1 cellular context compared by ENCODE assay signal in the genomic region with DNA sequence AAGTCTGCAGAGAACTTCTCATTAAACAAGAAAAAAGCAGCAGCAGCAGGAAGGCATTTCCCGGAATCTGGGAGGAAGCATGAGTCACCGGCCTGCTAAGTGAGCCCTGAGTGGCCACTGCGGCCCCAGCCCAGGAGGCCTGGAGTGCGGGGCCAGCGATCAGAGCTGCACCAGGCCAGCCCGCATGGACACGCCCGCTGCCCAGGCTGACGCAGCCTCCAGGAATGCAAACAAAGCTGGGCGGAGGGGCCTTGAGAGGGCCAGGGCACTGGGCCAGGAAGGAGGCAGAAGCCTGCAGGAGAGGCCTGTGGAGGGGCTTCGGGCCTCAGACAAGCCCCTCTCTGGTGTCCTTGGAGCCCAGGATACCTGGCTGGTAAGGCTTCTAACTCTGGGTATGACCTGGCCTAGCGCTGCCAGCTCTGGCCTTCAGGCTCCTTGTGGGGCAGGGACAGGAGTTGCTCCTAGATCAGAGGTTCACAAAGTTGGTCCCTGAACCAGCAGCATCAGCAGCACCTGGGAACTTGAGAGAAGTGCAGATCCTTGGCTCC.
TF ChIP-seq lines count a peak whose summit lies in the region.

No MANE protein-coding gene starts in this region.

TF ChIP-seq in K562, 482 proteins besides CTCF, POLR2A, EP300 and RAD21 (continued from another document and continues in another):
- TF ChIP-seq, protein P1, sequence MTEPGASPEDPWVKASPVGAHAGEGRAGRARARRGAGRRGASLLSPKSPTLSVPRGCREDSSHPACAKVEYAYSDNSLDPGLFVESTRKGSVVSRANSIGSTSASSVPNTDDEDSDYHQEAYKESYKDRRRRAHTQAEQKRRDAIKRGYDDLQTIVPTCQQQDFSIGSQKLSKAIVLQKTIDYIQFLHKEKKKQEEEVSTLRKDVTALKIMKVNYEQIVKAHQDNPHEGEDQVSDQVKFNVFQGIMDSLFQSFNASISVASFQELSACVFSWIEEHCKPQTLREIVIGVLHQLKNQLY (CRISPR knock-in tag; conservative IDR thresholded peaks at IDR 0.05), result no peak
- no peak for TF ChIP-seq ZNF23 (CRISPR knock-in tag; IDR thresholded peaks at IDR 0.05)
- no peak for TF ChIP-seq ZNF140 (CRISPR knock-in tag; IDR thresholded peaks at IDR 0.05)
- TF ChIP-seq RFX1 (IDR thresholded peaks at IDR 0.05), result no peak
- TF ChIP-seq HOXB6 (CRISPR knock-in tag; IDR thresholded peaks at IDR 0.05; ENCODE audit: borderline replicate concordance), result no peak
- 0 out of 4 replicates have a peak, but pooled peaks of 1 of the 2 experiments have one; percentile 68 for TF ChIP-seq KDM4B (IDR thresholded peaks at IDR 0.05; ENCODE audit: borderline replicate concordance in 2 of 2, low read depth in 1 of 2)
- peak; percentile 22; the same call in 1 of the 2 replicates for TF ChIP-seq HCFC1 (IDR thresholded peaks at IDR 0.05; ENCODE audit: low read depth, low read length)
- TF ChIP-seq ZNF785 (CRISPR knock-in tag; IDR thresholded peaks at IDR 0.05), result no peak
- peak; percentile 64; the same call in 1 of the 2 replicates for TF ChIP-seq L3MBTL2 (IDR thresholded peaks at IDR 0.05)
- no peak for TF ChIP-seq ZNF717 (CRISPR knock-in tag; IDR thresholded peaks at IDR 0.05)
- TF ChIP-seq SUPT5H (IDR thresholded peaks at IDR 0.05), result no peak
- TF ChIP-seq ZBTB17 (CRISPR knock-in tag; IDR thresholded peaks at IDR 0.05), result 0 out of 2 replicates have a peak, but pooled peaks have one; percentile 51
- TF ChIP-seq HNRNPLL (IDR thresholded peaks at IDR 0.05; ENCODE audit: low read depth, low read length, poor library complexity, severe bottlenecking), result no peak
- no peak for TF ChIP-seq SIX5 (IDR thresholded peaks at IDR 0.05; ENCODE audit: borderline replicate concordance in 1 of 2, insufficient read depth in 1 of 2, low read depth in 1 of 2, low read length in 2 of 2)
- TF ChIP-seq, protein P2, sequence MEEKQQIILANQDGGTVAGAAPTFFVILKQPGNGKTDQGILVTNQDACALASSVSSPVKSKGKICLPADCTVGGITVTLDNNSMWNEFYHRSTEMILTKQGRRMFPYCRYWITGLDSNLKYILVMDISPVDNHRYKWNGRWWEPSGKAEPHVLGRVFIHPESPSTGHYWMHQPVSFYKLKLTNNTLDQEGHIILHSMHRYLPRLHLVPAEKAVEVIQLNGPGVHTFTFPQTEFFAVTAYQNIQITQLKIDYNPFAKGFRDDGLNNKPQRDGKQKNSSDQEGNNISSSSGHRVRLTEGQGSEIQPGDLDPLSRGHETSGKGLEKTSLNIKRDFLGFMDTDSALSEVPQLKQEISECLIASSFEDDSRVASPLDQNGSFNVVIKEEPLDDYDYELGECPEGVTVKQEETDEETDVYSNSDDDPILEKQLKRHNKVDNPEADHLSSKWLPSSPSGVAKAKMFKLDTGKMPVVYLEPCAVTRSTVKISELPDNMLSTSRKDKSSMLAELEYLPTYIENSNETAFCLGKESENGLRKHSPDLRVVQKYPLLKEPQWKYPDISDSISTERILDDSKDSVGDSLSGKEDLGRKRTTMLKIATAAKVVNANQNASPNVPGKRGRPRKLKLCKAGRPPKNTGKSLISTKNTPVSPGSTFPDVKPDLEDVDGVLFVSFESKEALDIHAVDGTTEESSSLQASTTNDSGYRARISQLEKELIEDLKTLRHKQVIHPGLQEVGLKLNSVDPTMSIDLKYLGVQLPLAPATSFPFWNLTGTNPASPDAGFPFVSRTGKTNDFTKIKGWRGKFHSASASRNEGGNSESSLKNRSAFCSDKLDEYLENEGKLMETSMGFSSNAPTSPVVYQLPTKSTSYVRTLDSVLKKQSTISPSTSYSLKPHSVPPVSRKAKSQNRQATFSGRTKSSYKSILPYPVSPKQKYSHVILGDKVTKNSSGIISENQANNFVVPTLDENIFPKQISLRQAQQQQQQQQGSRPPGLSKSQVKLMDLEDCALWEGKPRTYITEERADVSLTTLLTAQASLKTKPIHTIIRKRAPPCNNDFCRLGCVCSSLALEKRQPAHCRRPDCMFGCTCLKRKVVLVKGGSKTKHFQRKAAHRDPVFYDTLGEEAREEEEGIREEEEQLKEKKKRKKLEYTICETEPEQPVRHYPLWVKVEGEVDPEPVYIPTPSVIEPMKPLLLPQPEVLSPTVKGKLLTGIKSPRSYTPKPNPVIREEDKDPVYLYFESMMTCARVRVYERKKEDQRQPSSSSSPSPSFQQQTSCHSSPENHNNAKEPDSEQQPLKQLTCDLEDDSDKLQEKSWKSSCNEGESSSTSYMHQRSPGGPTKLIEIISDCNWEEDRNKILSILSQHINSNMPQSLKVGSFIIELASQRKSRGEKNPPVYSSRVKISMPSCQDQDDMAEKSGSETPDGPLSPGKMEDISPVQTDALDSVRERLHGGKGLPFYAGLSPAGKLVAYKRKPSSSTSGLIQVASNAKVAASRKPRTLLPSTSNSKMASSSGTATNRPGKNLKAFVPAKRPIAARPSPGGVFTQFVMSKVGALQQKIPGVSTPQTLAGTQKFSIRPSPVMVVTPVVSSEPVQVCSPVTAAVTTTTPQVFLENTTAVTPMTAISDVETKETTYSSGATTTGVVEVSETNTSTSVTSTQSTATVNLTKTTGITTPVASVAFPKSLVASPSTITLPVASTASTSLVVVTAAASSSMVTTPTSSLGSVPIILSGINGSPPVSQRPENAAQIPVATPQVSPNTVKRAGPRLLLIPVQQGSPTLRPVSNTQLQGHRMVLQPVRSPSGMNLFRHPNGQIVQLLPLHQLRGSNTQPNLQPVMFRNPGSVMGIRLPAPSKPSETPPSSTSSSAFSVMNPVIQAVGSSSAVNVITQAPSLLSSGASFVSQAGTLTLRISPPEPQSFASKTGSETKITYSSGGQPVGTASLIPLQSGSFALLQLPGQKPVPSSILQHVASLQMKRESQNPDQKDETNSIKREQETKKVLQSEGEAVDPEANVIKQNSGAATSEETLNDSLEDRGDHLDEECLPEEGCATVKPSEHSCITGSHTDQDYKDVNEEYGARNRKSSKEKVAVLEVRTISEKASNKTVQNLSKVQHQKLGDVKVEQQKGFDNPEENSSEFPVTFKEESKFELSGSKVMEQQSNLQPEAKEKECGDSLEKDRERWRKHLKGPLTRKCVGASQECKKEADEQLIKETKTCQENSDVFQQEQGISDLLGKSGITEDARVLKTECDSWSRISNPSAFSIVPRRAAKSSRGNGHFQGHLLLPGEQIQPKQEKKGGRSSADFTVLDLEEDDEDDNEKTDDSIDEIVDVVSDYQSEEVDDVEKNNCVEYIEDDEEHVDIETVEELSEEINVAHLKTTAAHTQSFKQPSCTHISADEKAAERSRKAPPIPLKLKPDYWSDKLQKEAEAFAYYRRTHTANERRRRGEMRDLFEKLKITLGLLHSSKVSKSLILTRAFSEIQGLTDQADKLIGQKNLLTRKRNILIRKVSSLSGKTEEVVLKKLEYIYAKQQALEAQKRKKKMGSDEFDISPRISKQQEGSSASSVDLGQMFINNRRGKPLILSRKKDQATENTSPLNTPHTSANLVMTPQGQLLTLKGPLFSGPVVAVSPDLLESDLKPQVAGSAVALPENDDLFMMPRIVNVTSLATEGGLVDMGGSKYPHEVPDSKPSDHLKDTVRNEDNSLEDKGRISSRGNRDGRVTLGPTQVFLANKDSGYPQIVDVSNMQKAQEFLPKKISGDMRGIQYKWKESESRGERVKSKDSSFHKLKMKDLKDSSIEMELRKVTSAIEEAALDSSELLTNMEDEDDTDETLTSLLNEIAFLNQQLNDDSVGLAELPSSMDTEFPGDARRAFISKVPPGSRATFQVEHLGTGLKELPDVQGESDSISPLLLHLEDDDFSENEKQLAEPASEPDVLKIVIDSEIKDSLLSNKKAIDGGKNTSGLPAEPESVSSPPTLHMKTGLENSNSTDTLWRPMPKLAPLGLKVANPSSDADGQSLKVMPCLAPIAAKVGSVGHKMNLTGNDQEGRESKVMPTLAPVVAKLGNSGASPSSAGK (IDR thresholded peaks at IDR 0.05), result no peak
- no peak for TF ChIP-seq CSDE1 (IDR thresholded peaks at IDR 0.05)
- TF ChIP-seq XRCC3 (IDR thresholded peaks at IDR 0.05), result no peak
- TF ChIP-seq, protein P3, sequence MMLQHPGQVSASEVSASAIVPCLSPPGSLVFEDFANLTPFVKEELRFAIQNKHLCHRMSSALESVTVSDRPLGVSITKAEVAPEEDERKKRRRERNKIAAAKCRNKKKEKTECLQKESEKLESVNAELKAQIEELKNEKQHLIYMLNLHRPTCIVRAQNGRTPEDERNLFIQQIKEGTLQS (IDR thresholded peaks at IDR 0.05), result peak; percentile 100
- TF ChIP-seq, protein P3 (CRISPR knock-in tag; conservative IDR thresholded peaks at IDR 0.05), result peak; percentile 99
- TF ChIP-seq NRF1 (conservative IDR thresholded peaks at IDR 0.05 in 1 of 2, IDR thresholded peaks at IDR 0.05 in 1 of 2), result peak; percentile 84 to 87
- no peak for TF ChIP-seq POLR2H (tag; IDR thresholded peaks at IDR 0.05; ENCODE audit: low read depth)
- no peak for TF ChIP-seq SMARCA5 (IDR thresholded peaks at IDR 0.05)
- TF ChIP-seq, protein P4, sequence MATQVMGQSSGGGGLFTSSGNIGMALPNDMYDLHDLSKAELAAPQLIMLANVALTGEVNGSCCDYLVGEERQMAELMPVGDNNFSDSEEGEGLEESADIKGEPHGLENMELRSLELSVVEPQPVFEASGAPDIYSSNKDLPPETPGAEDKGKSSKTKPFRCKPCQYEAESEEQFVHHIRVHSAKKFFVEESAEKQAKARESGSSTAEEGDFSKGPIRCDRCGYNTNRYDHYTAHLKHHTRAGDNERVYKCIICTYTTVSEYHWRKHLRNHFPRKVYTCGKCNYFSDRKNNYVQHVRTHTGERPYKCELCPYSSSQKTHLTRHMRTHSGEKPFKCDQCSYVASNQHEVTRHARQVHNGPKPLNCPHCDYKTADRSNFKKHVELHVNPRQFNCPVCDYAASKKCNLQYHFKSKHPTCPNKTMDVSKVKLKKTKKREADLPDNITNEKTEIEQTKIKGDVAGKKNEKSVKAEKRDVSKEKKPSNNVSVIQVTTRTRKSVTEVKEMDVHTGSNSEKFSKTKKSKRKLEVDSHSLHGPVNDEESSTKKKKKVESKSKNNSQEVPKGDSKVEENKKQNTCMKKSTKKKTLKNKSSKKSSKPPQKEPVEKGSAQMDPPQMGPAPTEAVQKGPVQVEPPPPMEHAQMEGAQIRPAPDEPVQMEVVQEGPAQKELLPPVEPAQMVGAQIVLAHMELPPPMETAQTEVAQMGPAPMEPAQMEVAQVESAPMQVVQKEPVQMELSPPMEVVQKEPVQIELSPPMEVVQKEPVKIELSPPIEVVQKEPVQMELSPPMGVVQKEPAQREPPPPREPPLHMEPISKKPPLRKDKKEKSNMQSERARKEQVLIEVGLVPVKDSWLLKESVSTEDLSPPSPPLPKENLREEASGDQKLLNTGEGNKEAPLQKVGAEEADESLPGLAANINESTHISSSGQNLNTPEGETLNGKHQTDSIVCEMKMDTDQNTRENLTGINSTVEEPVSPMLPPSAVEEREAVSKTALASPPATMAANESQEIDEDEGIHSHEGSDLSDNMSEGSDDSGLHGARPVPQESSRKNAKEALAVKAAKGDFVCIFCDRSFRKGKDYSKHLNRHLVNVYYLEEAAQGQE (CRISPR knock-in tag; IDR thresholded peaks at IDR 0.05; ENCODE audit: low read depth), result no peak
- no peak for TF ChIP-seq CBX3 (IDR thresholded peaks at IDR 0.05; ENCODE audit: borderline replicate concordance in 1 of 2, low read length in 2 of 2)
- no peak for TF ChIP-seq ZNF263 (CRISPR knock-in tag; IDR thresholded peaks at IDR 0.05; ENCODE audit: borderline replicate concordance)
- TF ChIP-seq TEAD4 (IDR thresholded peaks at IDR 0.05; ENCODE audit: low read length), result peak; percentile 88
- peak; percentile 84; the same call in 1 of the 2 replicates for TF ChIP-seq TEAD4 (CRISPR knock-in tag; IDR thresholded peaks at IDR 0.05; ENCODE audit: borderline replicate concordance)
- TF ChIP-seq RBM22 (IDR thresholded peaks at IDR 0.05; ENCODE audit: low read depth, low read length, poor library complexity, severe bottlenecking), result no peak
- peak; percentile 92 for TF ChIP-seq SMARCC2 (IDR thresholded peaks at IDR 0.05; ENCODE audit: low read depth)
- TF ChIP-seq ZNF57 (CRISPR knock-in tag; IDR thresholded peaks at IDR 0.05), result no peak
- TF ChIP-seq EP400 (IDR thresholded peaks at IDR 0.05), result peak; percentile 68; the same call in 1 of the 2 replicates
- no peak for TF ChIP-seq ZNF695 (CRISPR knock-in tag; IDR thresholded peaks at IDR 0.05)
- TF ChIP-seq SREBF2 (CRISPR knock-in tag; IDR thresholded peaks at IDR 0.05), result no peak
- TF ChIP-seq CREBBP (IDR thresholded peaks at IDR 0.05; ENCODE audit: low read depth, low read length), result no peak
- peak; percentile 52 for TF ChIP-seq ELF1 (tag; IDR thresholded peaks at IDR 0.05)
- TF ChIP-seq GTF2F1 (IDR thresholded peaks at IDR 0.05; ENCODE audit: low read depth, low read length), result 0 out of 2 replicates have a peak, but pooled peaks have one; percentile 31
- TF ChIP-seq, protein P5, sequence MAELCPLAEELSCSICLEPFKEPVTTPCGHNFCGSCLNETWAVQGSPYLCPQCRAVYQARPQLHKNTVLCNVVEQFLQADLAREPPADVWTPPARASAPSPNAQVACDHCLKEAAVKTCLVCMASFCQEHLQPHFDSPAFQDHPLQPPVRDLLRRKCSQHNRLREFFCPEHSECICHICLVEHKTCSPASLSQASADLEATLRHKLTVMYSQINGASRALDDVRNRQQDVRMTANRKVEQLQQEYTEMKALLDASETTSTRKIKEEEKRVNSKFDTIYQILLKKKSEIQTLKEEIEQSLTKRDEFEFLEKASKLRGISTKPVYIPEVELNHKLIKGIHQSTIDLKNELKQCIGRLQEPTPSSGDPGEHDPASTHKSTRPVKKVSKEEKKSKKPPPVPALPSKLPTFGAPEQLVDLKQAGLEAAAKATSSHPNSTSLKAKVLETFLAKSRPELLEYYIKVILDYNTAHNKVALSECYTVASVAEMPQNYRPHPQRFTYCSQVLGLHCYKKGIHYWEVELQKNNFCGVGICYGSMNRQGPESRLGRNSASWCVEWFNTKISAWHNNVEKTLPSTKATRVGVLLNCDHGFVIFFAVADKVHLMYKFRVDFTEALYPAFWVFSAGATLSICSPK (IDR thresholded peaks at IDR 0.05; ENCODE audit: borderline replicate concordance), result no peak
- TF ChIP-seq, protein P6, sequence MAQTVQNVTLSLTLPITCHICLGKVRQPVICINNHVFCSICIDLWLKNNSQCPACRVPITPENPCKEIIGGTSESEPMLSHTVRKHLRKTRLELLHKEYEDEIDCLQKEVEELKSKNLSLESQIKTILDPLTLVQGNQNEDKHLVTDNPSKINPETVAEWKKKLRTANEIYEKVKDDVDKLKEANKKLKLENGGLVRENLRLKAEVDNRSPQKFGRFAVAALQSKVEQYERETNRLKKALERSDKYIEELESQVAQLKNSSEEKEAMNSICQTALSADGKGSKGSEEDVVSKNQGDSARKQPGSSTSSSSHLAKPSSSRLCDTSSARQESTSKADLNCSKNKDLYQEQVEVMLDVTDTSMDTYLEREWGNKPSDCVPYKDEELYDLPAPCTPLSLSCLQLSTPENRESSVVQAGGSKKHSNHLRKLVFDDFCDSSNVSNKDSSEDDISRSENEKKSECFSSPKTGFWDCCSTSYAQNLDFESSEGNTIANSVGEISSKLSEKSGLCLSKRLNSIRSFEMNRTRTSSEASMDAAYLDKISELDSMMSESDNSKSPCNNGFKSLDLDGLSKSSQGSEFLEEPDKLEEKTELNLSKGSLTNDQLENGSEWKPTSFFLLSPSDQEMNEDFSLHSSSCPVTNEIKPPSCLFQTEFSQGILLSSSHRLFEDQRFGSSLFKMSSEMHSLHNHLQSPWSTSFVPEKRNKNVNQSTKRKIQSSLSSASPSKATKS (CRISPR knock-in tag; IDR thresholded peaks at IDR 0.05), result no peak
- 0 out of 2 replicates have a peak, but pooled peaks have one; percentile 6 for TF ChIP-seq MTA2 (IDR thresholded peaks at IDR 0.05; ENCODE audit: low read depth)
- TF ChIP-seq COPS2 (conservative IDR thresholded peaks at IDR 0.05), result no peak
- TF ChIP-seq CCNT2 (IDR thresholded peaks at IDR 0.05; ENCODE audit: borderline replicate concordance, extremely low read depth, insufficient read length, low read depth, low read length), result peak; percentile 97
- TF ChIP-seq ESRRA (IDR thresholded peaks at IDR 0.05; ENCODE audit: borderline replicate concordance, low read depth), result peak; percentile 34; the same call in 1 of the 2 replicates
